12 cellular contexts compared by ENCODE assay signal in the genomic region with DNA sequence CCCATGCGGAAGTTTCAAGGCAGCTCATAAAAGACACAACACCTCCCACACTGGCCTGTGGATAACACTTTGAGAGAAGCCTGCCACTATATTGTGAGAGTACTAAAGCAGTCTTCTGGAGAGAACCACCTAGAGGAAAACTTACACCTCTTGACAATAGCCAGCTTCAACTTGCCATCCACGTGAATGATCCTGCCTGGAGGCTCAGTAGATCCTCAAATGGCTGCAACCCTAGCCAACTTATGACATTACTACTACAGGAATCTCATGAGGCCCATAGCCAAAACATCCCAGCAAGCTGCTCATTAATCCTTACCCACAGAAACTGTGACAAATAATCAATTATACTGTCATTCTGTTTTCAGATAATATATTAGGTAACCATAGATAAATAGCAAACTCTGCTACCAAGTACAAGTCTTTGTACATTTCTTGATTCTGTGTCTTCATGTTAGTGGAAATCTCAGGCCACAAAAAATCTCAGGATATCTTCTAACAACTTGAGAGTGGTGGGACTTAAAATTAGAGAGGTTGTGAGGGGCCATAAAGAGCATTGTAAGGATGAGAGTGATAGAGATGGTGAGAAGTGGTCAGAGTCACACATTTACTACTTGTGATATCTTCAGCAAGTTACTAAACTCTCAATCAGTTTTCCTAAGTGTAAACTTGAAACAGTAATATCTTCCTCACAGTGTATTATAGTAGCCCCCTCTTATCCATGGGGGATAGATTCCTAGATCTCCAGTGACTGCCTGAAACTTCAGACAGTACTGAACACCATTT.
DNase-seq lines count a peak whose midpoint lies in the region; ATAC-seq and TF ChIP-seq lines count a peak whose summit lies in the region.
"Had no signal": no experiment of that assay in that cellular context is flagged by ENCODE, and none has a peak within 500 bp of the region (broad histone marks: within the 10 kb centered on the region; RNA-seq: fewer than 3 reads in every experiment).

No MANE protein-coding gene starts in this region.

- DNase-seq in GM23248 (no peak), T-cell (no peak), fibroblast of the aortic adventitia (ENCODE audit: low read depth) (peak; percentile 71), osteoblast (ENCODE audit: insufficient read length, low spot score, missing footprints) (no peak), retina (no peak), GM20000 (ENCODE audit: low spot score) (no peak)
- no peak for DNase-seq in stimulated activated effector memory CD8-positive, alpha-beta T cell treated with anti-CD3 and anti-CD28 coated beads, Interleukin-12 subunit alpha, Interleukin-12 subunit beta, amount 100 ng/mL, for 72 hours (ENCODE audit: low spot score in 2 of 2)
- DNase-seq: activated CD8-positive, alpha-beta memory T cell treated with anti-CD3 and anti-CD28 coated beads, Interleukin-2, amount 50 U/mL, for 4 hours; left lung had no signal

- H3K27ac ChIP-seq in GM23248 (no peak overlapping the region), osteoblast (ENCODE audit: low read depth, low read length) (no peak overlapping the region)
- H3K27ac ChIP-seq: left lung had no signal

- H3K4me1 Mint-ChIP-seq in T-cell = peaks cover 13 to 16% (median 15%) of the 10 kb centered on the region in 3 donors
- peaks cover 12% of the 10 kb centered on the region for H3K4me1 Mint-ChIP-seq in stimulated activated effector memory CD8-positive, alpha-beta T cell treated with anti-CD3 and anti-CD28 coated beads, Interleukin-12 subunit alpha, Interleukin-12 subunit beta, amount 100 ng/mL, for 72 hours

- no peak for TF ChIP-seq CTCF in fibroblast of the aortic adventitia (IDR thresholded peaks at IDR 0.05; ENCODE audit: insufficient read depth, low read length)
- no peak for TF ChIP-seq CTCF in osteoblast (IDR thresholded peaks at IDR 0.05; ENCODE audit: extremely low read depth, low read depth, low read length)
- TF ChIP-seq CTCF in GM20000 (IDR thresholded peaks at IDR 0.05; ENCODE audit: extremely low read depth, missing control alignments) = no peak

- H2AFZ ChIP-seq in GM23248 (peak overlapping the region; percentile 85), osteoblast (ENCODE audit: low read length) (peak overlapping the region; percentile 83)

- no peaks in the 10 kb centered on the region for H3K36me3 Mint-ChIP-seq in T-cell
- H3K36me3 Mint-ChIP-seq in stimulated activated effector memory CD8-positive, alpha-beta T cell treated with anti-CD3 and anti-CD28 coated beads, Interleukin-12 subunit alpha, Interleukin-12 subunit beta, amount 100 ng/mL, for 72 hours = no peaks in the 10 kb centered on the region
- H3K36me3 Mint-ChIP-seq: CD14-positive monocyte had no signal

- H3F3A ChIP-seq in GM23248 (ENCODE audit: insufficient read depth) = no peaks in the 10 kb centered on the region

- H3K79me2 ChIP-seq in GM23248 (ENCODE audit: insufficient read depth) = no peaks in the 10 kb centered on the region
- no peaks in the 10 kb centered on the region for H3K79me2 ChIP-seq in osteoblast (ENCODE audit: insufficient read depth, low read length)

- H3K27me3 ChIP-seq in GM23248 (replicated peaks; ENCODE audit: insufficient read depth) (no peaks in the 10 kb centered on the region), osteoblast (ENCODE audit: insufficient read depth, low read length) (no peaks in the 10 kb centered on the region)
- H3K27me3 ChIP-seq: left lung had no signal

- no peaks in the 10 kb centered on the region for H3K9me3 Mint-ChIP-seq in T-cell
- no peaks in the 10 kb centered on the region for H3K9me3 Mint-ChIP-seq in stimulated activated effector memory CD8-positive, alpha-beta T cell treated with anti-CD3 and anti-CD28 coated beads, Interleukin-12 subunit alpha, Interleukin-12 subunit beta, amount 100 ng/mL, for 72 hours
- H3K9me3 Mint-ChIP-seq: dendritic cell treated with granulocyte-macrophage colony-stimulating factor and Interleukin-4, amounts not matched to agents 40 ng/mL and 50 ng/mL, for 4 days had no signal

- ATAC-seq in T-cell (replicated peaks in 1 of 4) = no peak
- no peak for ATAC-seq in stimulated activated effector memory CD8-positive, alpha-beta T cell treated with anti-CD3 and anti-CD28 coated beads, Interleukin-12 subunit alpha, Interleukin-12 subunit beta, amount 100 ng/mL, for 72 hours
- ATAC-seq in HG02571 (IDR thresholded peaks at IDR 0.05; ENCODE audit: unreplicated experiment) = no peak

- H3K9me3 ChIP-seq in GM23248 (ENCODE audit: low read depth) (no peaks in the 10 kb centered on the region), osteoblast (ENCODE audit: low read depth, low read length) (no peaks in the 10 kb centered on the region)
- H3K9me3 ChIP-seq: left lung had no signal

- no peaks in the 10 kb centered on the region for H3K9me2 ChIP-seq in GM23248 (ENCODE audit: insufficient read depth)

- POLR2A ChIA-PET in T-cell (lab: Charles Lee) = no interaction called here

- peak overlapping the region in 1 of 2 donors; percentile 22 for H3K27ac Mint-ChIP-seq in T-cell
- no peak overlapping the region for H3K27ac Mint-ChIP-seq in stimulated activated effector memory CD8-positive, alpha-beta T cell treated with anti-CD3 and anti-CD28 coated beads, Interleukin-12 subunit alpha, Interleukin-12 subunit beta, amount 100 ng/mL, for 72 hours
- H3K27ac Mint-ChIP-seq: CD14-positive monocyte; dendritic cell treated with granulocyte-macrophage colony-stimulating factor and Interleukin-4, amounts not matched to agents 40 ng/mL and 50 ng/mL, for 4 days had no signal

- 50 to 55% methylated on average over 2 of the region's 2 CpGs for WGBS in GM23248 (ENCODE audit: low coverage in 1 of 2, low lambda C conversion rate in 2 of 2, missing lambda C conversion rate in 2 of 2), 2 experiments

- no peaks in the 10 kb centered on the region for H3K36me3 ChIP-seq in GM23248 (ENCODE audit: low read depth)
- H3K36me3 ChIP-seq in osteoblast (ENCODE audit: insufficient read depth, low read length) = no peaks in the 10 kb centered on the region
- H3K36me3 ChIP-seq: left lung had no signal

- H4K20me1 ChIP-seq in GM23248 (ENCODE audit: insufficient read depth) = no peaks in the 10 kb centered on the region
- H4K20me1 ChIP-seq in osteoblast (ENCODE audit: insufficient read depth, low read length) = no peaks in the 10 kb centered on the region

- in situ Hi-C loops in GM23248 (cut with MboI) = no loop called here

- CTCF ChIA-PET in T-cell (lab: Charles Lee) = no interaction called here

- H3K4me1 ChIP-seq in GM23248 (ENCODE audit: insufficient read depth) (0 out of 2 replicates have a peak, but pooled peaks cover 9% of the 10 kb centered on the region), osteoblast (ENCODE audit: insufficient read depth, low read length) (no peaks in the 10 kb centered on the region)
- H3K4me1 ChIP-seq: left lung had no signal

- H3K4me3 Mint-ChIP-seq in T-cell = peak overlapping the region; percentile 41 to 71 (median 60)
- no peak overlapping the region for H3K4me3 Mint-ChIP-seq in stimulated activated effector memory CD8-positive, alpha-beta T cell treated with anti-CD3 and anti-CD28 coated beads, Interleukin-12 subunit alpha, Interleukin-12 subunit beta, amount 100 ng/mL, for 72 hours
- H3K4me3 Mint-ChIP-seq: dendritic cell treated with granulocyte-macrophage colony-stimulating factor and Interleukin-4, amounts not matched to agents 40 ng/mL and 50 ng/mL, for 4 days had no signal

- H3K4me2 ChIP-seq in GM23248 (ENCODE audit: unreplicated experiment) = peak overlapping the region; percentile 85
- peak overlapping the region; percentile 68 for H3K4me2 ChIP-seq in osteoblast (ENCODE audit: insufficient read depth, low read length)

- H3K9ac ChIP-seq in GM23248 = 0 out of 2 replicates have a peak overlapping the region, but pooled peaks have one; percentile 34

- no peaks in the 10 kb centered on the region for H3K27me3 Mint-ChIP-seq in T-cell
- H3K27me3 Mint-ChIP-seq: dendritic cell treated with granulocyte-macrophage colony-stimulating factor and Interleukin-4, amounts not matched to agents 40 ng/mL and 50 ng/mL, for 4 days had no signal

- H3K4me3 ChIP-seq in GM23248 (peak overlapping the region; percentile 68), fibroblast of the aortic adventitia (ENCODE audit: low read depth, low read length) (no peak overlapping the region), osteoblast (ENCODE audit: insufficient read depth, low read length) (peak overlapping the region; percentile 57)
